10 cellular contexts compared by ENCODE assay signal in genomic region chr7:107354639-107355038, GRCh38.
"Had no signal": no experiment of that assay in that cellular context is flagged by ENCODE, and none has a peak within 500 bp of the region (broad histone marks: within the 10 kb centered on the region; RNA-seq: fewer than 3 reads in every experiment).

No MANE protein-coding gene starts in this region.

- H3K27ac ChIP-seq: HL-60, KMS-11 had no signal

- H3K4me3 ChIP-seq: GM23248 had no signal

- H2AFZ ChIP-seq: GM23248 had no signal

- H3K27ac Mint-ChIP-seq: H9, IgD-negative memory B cell had no signal

- H3K4me3 Mint-ChIP-seq: H9, IgD-negative memory B cell had no signal

- H3K4me2 ChIP-seq: KMS-11 had no signal

- DNase-seq: H9, HCEC 1CT, Karpas-422, KBM-7 had no signal

- FAIRE-seq: H1, H54 had no signal

- H3K9ac ChIP-seq: GM23248, KMS-11 had no signal

- H3K9me3 Mint-ChIP-seq: H9, IgD-negative memory B cell had no signal

- H3K27me3 Mint-ChIP-seq: IgD-negative memory B cell had no signal

- H3K4me1 Mint-ChIP-seq: H9, IgD-negative memory B cell had no signal
